Comparison of ENCODE assay signal across 8 cellular contexts in the genomic region with DNA sequence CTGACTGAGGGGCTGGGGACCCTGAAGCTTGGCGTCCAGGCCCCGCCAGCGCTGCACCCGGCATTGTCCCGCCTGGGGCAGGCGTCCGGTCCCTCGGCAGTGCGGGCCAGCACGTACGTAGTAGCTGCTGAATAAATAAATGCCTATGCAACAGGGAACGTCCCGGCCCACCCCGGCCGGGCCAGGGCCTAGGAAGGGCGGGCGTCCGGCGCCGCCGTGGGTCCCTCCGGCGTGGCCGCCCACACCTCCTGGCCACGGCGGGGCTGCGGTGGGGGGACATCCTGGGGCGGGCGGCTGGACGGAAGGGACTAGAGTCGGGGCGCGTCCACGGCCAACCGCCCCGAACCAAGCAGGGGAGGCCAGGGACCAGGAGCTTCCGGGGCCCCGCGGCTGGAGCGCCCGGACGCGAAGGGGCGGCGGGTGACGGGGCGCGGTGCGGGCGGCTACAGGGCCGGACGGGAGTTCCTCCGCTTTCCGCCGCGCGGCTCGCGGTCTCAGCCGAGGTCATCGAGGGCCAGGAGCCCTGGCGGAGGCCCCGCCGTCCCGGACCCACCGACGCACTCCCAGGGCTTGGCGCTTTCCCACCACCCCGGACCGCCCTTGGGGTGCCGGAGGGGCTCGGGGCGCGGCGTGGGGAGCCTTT. TPM values are rescaled to one million over a fixed set of nuclear protein-coding genes. Genes with fewer than 3 reads are reported as not detected.
DNase-seq lines count a peak whose midpoint lies in the region; ATAC-seq and TF ChIP-seq lines count a peak whose summit lies in the region.

No MANE protein-coding gene starts in this region.

- H3K9me3 ChIP-seq in MG63 (no peaks in the 10 kb centered on the region), osteoblast (ENCODE audit: low read depth, low read length) (no peaks in the 10 kb centered on the region)

- H3K4me1 ChIP-seq in osteoblast (ENCODE audit: insufficient read depth, low read length) = peaks cover 22% of the 10 kb centered on the region

- peak overlapping the region; percentile 77 for H2AFZ ChIP-seq in osteoblast (ENCODE audit: low read length)

- no peak for TF ChIP-seq CTCF in osteoblast (IDR thresholded peaks at IDR 0.05; ENCODE audit: extremely low read depth, low read depth, low read length)

- H4K20me1 ChIP-seq in osteoblast (ENCODE audit: insufficient read depth, low read length) = peaks cover 27% of the 10 kb centered on the region

- H3K36me3 Mint-ChIP-seq in activated naive CD4-positive, alpha-beta T cell treated with anti-CD3 and anti-CD28 coated beads, Interleukin-2, amount 50 U/mL, for 72 hours = peaks cover 0 to 4% of the 10 kb centered on the region in 2 donors

- H3K36me3 ChIP-seq in MG63 (no peaks in the 10 kb centered on the region; the same call in 1 of the 2 replicates), osteoblast (ENCODE audit: insufficient read depth, low read length) (no peaks in the 10 kb centered on the region)

- peak overlapping the region; percentile 84 for H3K4me2 ChIP-seq in osteoblast (ENCODE audit: insufficient read depth, low read length)

- H3K27ac ChIP-seq in osteoblast (ENCODE audit: low read depth, low read length) = peak overlapping the region; percentile 82

- DNase-seq in AG20443 (ENCODE audit: low spot score) (peak; percentile 85), MG63 (peak; percentile 62), head of caudate nucleus (peak in 30 of 42 donors; percentile 1 to 51 (median 22)), osteoblast (ENCODE audit: insufficient read length, low spot score, missing footprints) (peak; percentile 96)
- peak in 1 of 2 donors; percentile 19 for DNase-seq in activated naive CD4-positive, alpha-beta T cell treated with anti-CD3 and anti-CD28 coated beads, Interleukin-2, amount 50 U/mL, for 72 hours (ENCODE audit: low spot score in 2 of 2)

- H3K4me3 ChIP-seq in MG63 (peak overlapping the region; percentile 68), osteoblast (ENCODE audit: insufficient read depth, low read length) (peak overlapping the region; percentile 90)

- intact Hi-C loops in head of caudate nucleus (cut with DNase I) = no loop called here

- H3K9me3 Mint-ChIP-seq in activated naive CD4-positive, alpha-beta T cell treated with anti-CD3 and anti-CD28 coated beads, Interleukin-2, amount 50 U/mL, for 72 hours = no peaks in the 10 kb centered on the region

- H3K79me2 ChIP-seq in osteoblast (ENCODE audit: insufficient read depth, low read length) = peaks cover 46% of the 10 kb centered on the region

- H3K27me3 ChIP-seq in MG63 (no peaks in the 10 kb centered on the region), osteoblast (ENCODE audit: insufficient read depth, low read length) (no peaks in the 10 kb centered on the region)

- H3K27ac Mint-ChIP-seq in activated naive CD4-positive, alpha-beta T cell treated with anti-CD3 and anti-CD28 coated beads, Interleukin-2, amount 50 U/mL, for 72 hours = no peak overlapping the region

- ATAC-seq in GM21526 (IDR thresholded peaks at IDR 0.05; ENCODE audit: low FRiP score, unreplicated experiment) (peak; percentile 19), HG03565 (IDR thresholded peaks at IDR 0.05; ENCODE audit: unreplicated experiment) (no peak), HG03439 (IDR thresholded peaks at IDR 0.05; ENCODE audit: unreplicated experiment) (no peak)
- ATAC-seq in activated naive CD4-positive, alpha-beta T cell treated with anti-CD3 and anti-CD28 coated beads, Interleukin-2, amount 50 U/mL, for 72 hours = peak; percentile 41 to 66

RNA-seq across cellular contexts. Expression of gene WWC2, which starts 0.9 kb away (rescaled TPM):
- 11.4 and 16.0 TPM in 2 replicates for total RNA-seq in MG63 (2014; rRNA removed; shearing (Covaris generic); ENCODE audit: low replicate concordance)
- total RNA-seq in activated naive CD4-positive, alpha-beta T cell treated with anti-CD3 and anti-CD28 coated beads, Interleukin-2, amount 50 U/mL, for 72 hours = 1 to 10 TPM; 3.1 to 3.8 TPM
- total RNA-seq in osteoblast = 33.3 and 35.1 TPM in 2 replicates

Comparison
In these comparisons a context has a peak if more than half of its experiments do, and no peak if none do; other contexts are left out.
1. ATAC-seq: peak in GM21526 (single experiment) and activated naive CD4-positive, alpha-beta T cell treated with anti-CD3 and anti-CD28 coated beads, Interleukin-2, amount 50 U/mL, for 72 hours (2 of 2); none in HG03565 (single experiment) and HG03439 (single experiment).